In genomic region chr6:157443066-157443800, GRCh38 we compare ENCODE assay signal across 1 cellular context.
TF ChIP-seq lines count a peak whose summit lies in the region.

No MANE protein-coding gene starts in this region.

TF ChIP-seq in HepG2, 621 proteins besides CTCF, POLR2A, EP300 and RAD21 (continued from another document):
- TF ChIP-seq BCLAF1 (IDR thresholded peaks at IDR 0.05) (no peak), RFX3 (CRISPR knock-in tag; IDR thresholded peaks at IDR 0.05) (no peak)
